Comparison of ENCODE assay signal across 27 cellular contexts in the genomic region with DNA sequence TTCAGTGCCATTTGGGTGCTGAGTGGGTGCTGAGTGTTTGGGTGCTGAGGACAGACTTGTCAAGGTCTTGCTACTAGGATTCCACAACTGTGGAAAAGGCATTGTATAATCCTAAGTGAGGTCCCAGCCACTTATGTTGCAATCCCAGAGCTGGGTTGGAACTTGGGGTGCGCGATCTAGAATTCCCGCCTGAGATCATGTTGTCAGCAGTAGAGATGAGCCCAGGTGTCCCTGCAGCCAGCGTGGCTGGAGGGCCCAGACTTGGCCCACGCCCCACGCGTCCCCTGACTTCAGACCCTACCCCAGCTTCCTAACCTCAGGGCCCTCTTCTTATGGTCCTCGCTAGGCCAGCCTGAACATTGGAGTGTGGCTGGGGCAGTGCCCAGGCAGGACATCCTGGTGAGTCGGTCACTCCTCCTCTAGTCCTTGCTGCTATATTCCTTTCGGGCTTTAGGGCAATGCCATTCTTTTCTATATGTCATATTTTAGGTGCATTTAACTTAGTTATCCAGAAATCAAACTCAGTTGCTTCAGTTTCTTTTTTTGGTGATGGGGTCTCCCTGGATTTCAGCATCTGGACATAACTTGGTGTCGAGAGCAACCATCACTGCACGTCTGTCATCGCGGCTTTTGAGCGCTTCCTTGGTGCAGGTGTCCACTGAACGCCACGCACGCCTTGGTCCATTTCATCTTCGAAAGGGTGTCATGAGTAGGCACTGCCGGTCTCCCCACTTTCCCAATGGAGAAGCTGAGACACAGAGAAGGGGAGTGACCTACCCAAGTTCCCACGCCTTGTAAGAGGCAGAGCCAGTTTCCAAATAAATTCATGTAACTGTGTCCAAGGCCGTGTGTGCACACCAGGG. TPM values are rescaled to one million over a fixed set of nuclear protein-coding genes. Genes with fewer than 3 reads are reported as not detected.
DNase-seq lines count a peak whose midpoint lies in the region; ATAC-seq and TF ChIP-seq lines count a peak whose summit lies in the region.
"Had no signal": no experiment of that assay in that cellular context is flagged by ENCODE, and none has a peak within 500 bp of the region (broad histone marks: within the 10 kb centered on the region; RNA-seq: fewer than 3 reads in every experiment).

No MANE protein-coding gene starts in this region.

- no peak overlapping the region for H3K23ac ChIP-seq in IMR-90 (ENCODE audit: low read depth, low read length)

- no peaks in the 10 kb centered on the region for H3K79me1 ChIP-seq in IMR-90 (ENCODE audit: low read depth in 1 of 2, low read length in 2 of 2)

- H2BK120ac ChIP-seq in IMR-90 (ENCODE audit: low read depth, low read length): no peak overlapping the region

- no peaks in the 10 kb centered on the region; the same call in 1 of the 2 replicates for H4K20me1 ChIP-seq in IMR-90 (ENCODE audit: insufficient read depth, low read length)

- POLR2A ChIA-PET in IMR-90 (lab: Charles Lee; ENCODE audit: unreplicated experiment) (interaction anchor here (0.6 kb wide), 1 partner anchor 239 kb away, joined by 3 read pairs; no protein-coding TSS in a partner anchor), A673 (lab: Charles Lee; ENCODE audit: low non-redundant PET) (no interaction called here)

- no peak overlapping the region for H3K18ac ChIP-seq in IMR-90 (ENCODE audit: low read depth, low read length)

- dilution Hi-C loops in IMR-90 (cut with HindIII; ENCODE audit: low sequenced_read_pairs, unreplicated experiment): no loop called here

- no peak overlapping the region for H2BK15ac ChIP-seq in IMR-90 (ENCODE audit: low read depth, low read length)

- no peaks in the 10 kb centered on the region for H3K36me3 ChIP-seq in IMR-90 (ENCODE audit: control insufficient read depth, insufficient read depth, low read length)
- no peaks in the 10 kb centered on the region for H3K36me3 ChIP-seq in A673 (ENCODE audit: insufficient read depth, low read length, poor library complexity, severe bottlenecking)
- H3K36me3 ChIP-seq: MG63, ovary had no signal

- no TSS peak for BruUV-seq in IMR-90 (replicated peaks; lab: Mats Ljungman, UMichigan)
- BruUV-seq in A673 (replicated peaks; lab: Mats Ljungman, UMichigan): no TSS peak

- H3K9ac ChIP-seq in IMR-90 (ENCODE audit: low read depth, low read length): no peak overlapping the region

- no peak overlapping the region for H4K91ac ChIP-seq in IMR-90 (ENCODE audit: insufficient read depth, low read depth, low read length)

- DNase-seq in IMR-90 (no peak), SW480 (ENCODE audit: low spot score) (peak; percentile 27), left cardiac atrium (peak; percentile 1), NCI-H2081 (lab: John Stamatoyannopoulos, UW) (no peak), HuH-7.5 (ENCODE audit: low spot score) (no peak), A673 (ENCODE audit: low spot score) (no peak)
- DNase-seq: activated CD4-positive, alpha-beta T cell treated with anti-CD3 and anti-CD28 coated beads for 36 hours; activated CD8-positive, alpha-beta memory T cell treated with anti-CD3 and anti-CD28 coated beads for 24 hours; activated effector memory CD4-positive, alpha-beta T cell treated with Interleukin-2 at 50 U/mL for 16 hours; activated naive CD8-positive, alpha-beta T cell treated with anti-CD3 and anti-CD28 coated beads, Interleukin-2, amount 10 ng/mL, durations not matched to agents 7 days and 5 days; effector CD4-positive, alpha-beta T cell; islet precursor cell; KBM-7; MG63; NCI-H1417; NCI-H2081 treated with DMSO at 0.1 percent for 48 hours; NCI-H748 treated with DMSO at 0.1 percent for 48 hours; nephron progenitor cell; ovary; stimulated activated CD4-positive, alpha-beta T cell treated with anti-CD3 and anti-CD28 coated beads, Interleukin-12 subunit alpha, Interleukin-12 subunit beta, amount 100 ng/mL, for 4 hours; stimulated activated CD4-positive, alpha-beta T cell treated with anti-CD3 and anti-CD28 coated beads, Interleukin-4, amount 100 ng/mL, for 1 hour had no signal

- no peak overlapping the region for H2BK20ac ChIP-seq in IMR-90 (ENCODE audit: low read depth, low read length)

- H3K4me1 Mint-ChIP-seq in stimulated activated memory B cell treated with anti-CD40 and anti-IgM and Interleukin-4, amounts not matched to agents 10 μg/mL and 1 μg/mL and 100 μg/mL, for 72 hours: no peaks in the 10 kb centered on the region
- H3K4me1 Mint-ChIP-seq: activated CD4-positive, alpha-beta T cell treated with anti-CD3 and anti-CD28 coated beads for 36 hours; activated naive CD8-positive, alpha-beta T cell treated with anti-CD3 and anti-CD28 coated beads, Interleukin-2, amount 10 ng/mL, durations not matched to agents 7 days and 5 days; central memory CD8-positive, alpha-beta T cell had no signal

- no peaks in the 10 kb centered on the region for H3K4me1 ChIP-seq in IMR-90 (ENCODE audit: control insufficient read depth, insufficient read depth, low read length)
- H3K4me1 ChIP-seq in A673 (ENCODE audit: insufficient read depth, low read length, poor library complexity, severe bottlenecking): no peaks in the 10 kb centered on the region

- H3K27me3 ChIP-seq in IMR-90 (ENCODE audit: control insufficient read depth, insufficient read depth, low read length): peaks cover 6% of the 10 kb centered on the region
- peaks cover 16% of the 10 kb centered on the region for H3K27me3 ChIP-seq in A673 (replicated peaks; ENCODE audit: insufficient read depth, low read depth, low read length, poor library complexity)
- H3K27me3 ChIP-seq: ovary had no signal

- no peak overlapping the region for H2AK9ac ChIP-seq in IMR-90 (replicated peaks; ENCODE audit: low read depth, low read length, poor library complexity)

- no peak overlapping the region for H2BK5ac ChIP-seq in IMR-90 (ENCODE audit: low read depth, low read length, poor library complexity, severe bottlenecking)

- no peak overlapping the region for H3K56ac ChIP-seq in IMR-90 (ENCODE audit: extremely low read depth, insufficient read depth, low read length)

- intact Hi-C loops in IMR-90 (cut with micrococcal nuclease) (no loop called here), left cardiac atrium (cut with DNase I) (no loop called here), A673 (cut with micrococcal nuclease; ENCODE audit: unreplicated experiment) (no loop called here)

- no peaks in the 10 kb centered on the region for H3K36me3 Mint-ChIP-seq in stimulated activated memory B cell treated with anti-CD40 and anti-IgM and Interleukin-4, amounts not matched to agents 10 μg/mL and 1 μg/mL and 100 μg/mL, for 72 hours
- H3K36me3 Mint-ChIP-seq: activated naive CD8-positive, alpha-beta T cell treated with anti-CD3 and anti-CD28 coated beads, Interleukin-2, amount 10 ng/mL, durations not matched to agents 7 days and 5 days had no signal

- CTCF ChIA-PET in IMR-90 (lab: Yijun Ruan, JAX): no interaction called here
- CTCF ChIA-PET in A673 (lab: Charles Lee): no interaction called here

- no peak overlapping the region for H3K14ac ChIP-seq in IMR-90 (replicated peaks; ENCODE audit: low read depth, low read length)

- H3K4me3 ChIP-seq in IMR-90 (ENCODE audit: insufficient read depth, low read depth, low read length) (no peak overlapping the region), A673 (ENCODE audit: low read depth, low read length, poor library complexity, severe bottlenecking) (no peak overlapping the region)
- H3K4me3 ChIP-seq: MG63, ovary had no signal

- no peak overlapping the region for H3K27ac Mint-ChIP-seq in stimulated activated memory B cell treated with anti-CD40 and anti-IgM and Interleukin-4, amounts not matched to agents 10 μg/mL and 1 μg/mL and 100 μg/mL, for 72 hours
- H3K27ac Mint-ChIP-seq: activated CD4-positive, alpha-beta T cell treated with anti-CD3 and anti-CD28 coated beads for 36 hours; activated naive CD8-positive, alpha-beta T cell treated with anti-CD3 and anti-CD28 coated beads, Interleukin-2, amount 10 ng/mL, durations not matched to agents 7 days and 5 days had no signal

- no peak overlapping the region for H4K5ac ChIP-seq in IMR-90 (ENCODE audit: low read depth, low read length)

- no peak for ATAC-seq in IMR-90 (ENCODE audit: low read depth)
- ATAC-seq in left cardiac atrium: no peak
- peak; percentile 20 for ATAC-seq in stimulated activated memory B cell treated with anti-CD40 and anti-IgM and Interleukin-4, amounts not matched to agents 10 μg/mL and 1 μg/mL and 100 μg/mL, for 72 hours
- ATAC-seq: activated CD4-positive, alpha-beta T cell treated with anti-CD3 and anti-CD28 coated beads for 36 hours; right cardiac atrium had no signal

- WGBS in IMR-90 (ENCODE audit: extremely low coverage in 2 of 2, insufficient read length in 1 of 2), 2 experiments: 91% methylated on average over 11 of the region's 22 CpGs; no CpG with 5 or more reads in 1 of the 2 experiments

- no peak overlapping the region for H3K4me2 ChIP-seq in IMR-90 (ENCODE audit: low read depth, low read length)

- peaks cover 5% of the 10 kb centered on the region; the same call in 1 of the 2 replicates for H3K9me3 ChIP-seq in IMR-90 (ENCODE audit: control insufficient read depth, insufficient read depth, low read length)
- H3K9me3 ChIP-seq in A673 (ENCODE audit: low read depth, low read length, poor library complexity, severe bottlenecking): peaks cover 5% of the 10 kb centered on the region
- H3K9me3 ChIP-seq: MG63, ovary had no signal

- H3K4me3 Mint-ChIP-seq in stimulated activated memory B cell treated with anti-CD40 and anti-IgM and Interleukin-4, amounts not matched to agents 10 μg/mL and 1 μg/mL and 100 μg/mL, for 72 hours: no peak overlapping the region
- H3K4me3 Mint-ChIP-seq: activated CD4-positive, alpha-beta T cell treated with anti-CD3 and anti-CD28 coated beads for 36 hours; activated naive CD8-positive, alpha-beta T cell treated with anti-CD3 and anti-CD28 coated beads, Interleukin-2, amount 10 ng/mL, durations not matched to agents 7 days and 5 days; central memory CD8-positive, alpha-beta T cell; nephron progenitor cell had no signal

- TF ChIP-seq POLR2A in IMR-90 (IDR thresholded peaks at IDR 0.05; ENCODE audit: low read depth, low read length): no peak

- no peak overlapping the region for H3K4ac ChIP-seq in IMR-90 (ENCODE audit: low read depth, low read length)

- H3K27ac ChIP-seq in IMR-90 (ENCODE audit: insufficient read depth, low read length): no peak overlapping the region
- H3K27ac ChIP-seq in A673 (ENCODE audit: low read depth, low read length, poor library complexity, severe bottlenecking): no peak overlapping the region
- H3K27ac ChIP-seq: ovary had no signal

- no peak for TF ChIP-seq RAD21 in IMR-90 (IDR thresholded peaks at IDR 0.05; ENCODE audit: low read length)

- H3K9me1 ChIP-seq in IMR-90 (ENCODE audit: insufficient read depth, low read length): no peaks in the 10 kb centered on the region

- H4K8ac ChIP-seq in IMR-90 (ENCODE audit: low read depth in 2 of 2, low read length in 2 of 2): no peak overlapping the region

- in situ Hi-C loops in IMR-90 (cut with MboI; ENCODE audit: low sequenced_read_pairs): no loop called here

- no peaks in the 10 kb centered on the region for H3K27me3 Mint-ChIP-seq in stimulated activated memory B cell treated with anti-CD40 and anti-IgM and Interleukin-4, amounts not matched to agents 10 μg/mL and 1 μg/mL and 100 μg/mL, for 72 hours
- H3K27me3 Mint-ChIP-seq: activated CD4-positive, alpha-beta T cell treated with anti-CD3 and anti-CD28 coated beads for 36 hours; activated naive CD8-positive, alpha-beta T cell treated with anti-CD3 and anti-CD28 coated beads, Interleukin-2, amount 10 ng/mL, durations not matched to agents 7 days and 5 days; central memory CD8-positive, alpha-beta T cell had no signal

- H2AK5ac ChIP-seq in IMR-90 (ENCODE audit: low read depth, low read length): no peak overlapping the region

- no peaks in the 10 kb centered on the region for H3K9me3 Mint-ChIP-seq in stimulated activated memory B cell treated with anti-CD40 and anti-IgM and Interleukin-4, amounts not matched to agents 10 μg/mL and 1 μg/mL and 100 μg/mL, for 72 hours
- H3K9me3 Mint-ChIP-seq: activated naive CD8-positive, alpha-beta T cell treated with anti-CD3 and anti-CD28 coated beads, Interleukin-2, amount 10 ng/mL, durations not matched to agents 7 days and 5 days; central memory CD8-positive, alpha-beta T cell; nephron progenitor cell had no signal

- H2AFZ ChIP-seq in IMR-90 (replicated peaks; ENCODE audit: low read length, poor library complexity): no peak overlapping the region

- no peak for TF ChIP-seq CTCF in IMR-90 (conservative IDR thresholded peaks at IDR 0.05; ENCODE audit: low read depth, low read length)
- TF ChIP-seq CTCF in A673 (conservative IDR thresholded peaks at IDR 0.05; ENCODE audit: low read depth, low read length): no peak

RNA-seq across cellular contexts. Expression of a gene that starts 46.4 kb away (rescaled TPM):
- total RNA-seq in IMR-90 (2012; rRNA removed): under 0.01 TPM in 1 of 2 replicates, not detected in the other
- polyA plus RNA-seq in IMR-90 (2012; rRNA removed): 0.07 and 0.09 TPM in 2 replicates
- polyA plus RNA-seq in IMR-90 (2012; cell fraction: cytosol; rRNA removed): 0.03 TPM in 1 of 2 replicates, not detected in the other
- polyA plus RNA-seq in IMR-90 (2012; cell fraction: nucleus; rRNA removed; ENCODE audit: low replicate concordance): 0.09 TPM in 2 replicates
- total RNA-seq in left cardiac atrium: under 1 TPM; 0.16 to 0.29 TPM
- total RNA-seq in A673 (2021): not detected in 2 replicates
- total RNA-seq: H4; lung microvascular endothelial cell; T-helper 2 cell treated with Interferon-gamma antibody and Interleukin-4, amounts not matched to agents 100 ng/mL and 5 ng/mL, for 36 hours had no signal
- polyA plus RNA-seq: right cardiac atrium had no signal

Comparison
In these comparisons a context has a peak if more than half of its experiments do, and no peak if none do; other contexts are left out.
1. DNase-seq: peak in SW480 (single experiment) and left cardiac atrium (single experiment); none in IMR-90 (single experiment), NCI-H2081 (0 of 2), HuH-7.5 (single experiment) and A673 (single experiment).